37 cellular contexts compared by ENCODE assay signal in the genomic region with DNA sequence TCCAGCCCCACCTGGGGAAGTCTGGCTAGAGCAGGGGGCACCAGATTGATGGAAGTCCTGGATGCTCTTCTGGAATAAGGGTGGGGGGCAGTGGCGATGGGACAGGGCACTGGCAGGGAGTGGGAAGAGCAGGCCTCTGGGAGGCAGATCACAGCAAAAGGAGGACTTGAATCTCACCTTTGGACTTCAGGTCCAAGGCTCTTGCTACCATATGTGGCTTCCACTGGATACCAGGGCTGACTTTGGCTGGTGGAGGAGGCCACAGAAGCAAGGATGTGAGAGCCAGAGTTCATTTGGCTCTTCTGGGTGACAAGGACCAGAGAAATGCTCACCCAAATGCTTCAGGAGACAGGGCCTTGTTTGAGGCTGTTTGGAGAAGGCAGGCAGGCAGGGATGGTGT. TPM values are rescaled to one million over a fixed set of nuclear protein-coding genes. Genes with fewer than 3 reads are reported as not detected.
"Had no signal": no experiment of that assay in that cellular context is flagged by ENCODE, and none has a peak within 500 bp of the region (broad histone marks: within the 10 kb centered on the region; RNA-seq: fewer than 3 reads in every experiment).

No MANE protein-coding gene starts in this region.

- ATAC-seq: activated CD8-positive, alpha-beta T cell treated with anti-CD3 and anti-CD28 coated beads for 36 hours; activated T-cell treated with anti-CD3 and anti-CD28 coated beads, Interleukin-2, amount 50 U/mL, for 72 hours; activated T-helper 17 cell treated with anti-CD3 and anti-CD28 coated beads, Interleukin-2, amount 50 U/mL, for 72 hours; body of pancreas; Panc1; SK-N-SH treated with all-trans-retinoic acid at 6 μM for 48 hours had no signal

- H3K4me3 ChIP-seq: ascending aorta, body of pancreas, MG63 had no signal

- H3K9me3 ChIP-seq: ascending aorta, body of pancreas, MG63 had no signal

- H3K4me1 ChIP-seq: ascending aorta had no signal

- H3K36me3 ChIP-seq: ascending aorta, MG63, WERI-Rb-1 had no signal

- H3K27me3 ChIP-seq: ascending aorta, body of pancreas, MG63 had no signal

- H3K27ac ChIP-seq: ascending aorta, body of pancreas, WERI-Rb-1 had no signal

- DNase-seq: activated CD4-positive, alpha-beta T cell treated with anti-CD3 and anti-CD28 coated beads for 1 hour; activated CD4-positive, alpha-beta T cell treated with anti-CD3 and anti-CD28 coated beads, Interleukin-2, amount 10 ng/mL, durations not matched to agents 24 days and 14 days; activated CD4-positive, alpha-beta T cell treated with anti-CD3 and anti-CD28 coated beads, Interleukin-2, amount 50 U/mL, for 4 hours; activated CD4-positive, CD25-positive, alpha-beta regulatory T cell; activated CD8-positive, alpha-beta T cell treated with anti-CD3 and anti-CD28 coated beads for 36 hours; activated effector memory CD4-positive, alpha-beta T cell treated with anti-CD3 and anti-CD28 coated beads, Interleukin-2, amount 50 U/mL, for 16 hours; activated naive CD4-positive, alpha-beta T cell; activated naive CD4-positive, alpha-beta T cell treated with anti-CD3 and anti-CD28 coated beads, Interleukin-2, amount 50 U/mL, for 16 hours; activated naive CD8-positive, alpha-beta T cell treated with anti-CD3 and anti-CD28 coated beads for 36 hours; activated T-cell treated with anti-CD3 and anti-CD28 coated beads, Interleukin-2, amount 50 U/mL, for 1 hour; activated T-cell treated with anti-CD3 and anti-CD28 coated beads, Interleukin-2, amount 50 U/mL, for 72 hours; amygdala; body of pancreas; caudate nucleus; cerebellar nuclear complex; Karpas-422; KBM-7; MG63; MV-4-11; NCI-H1092; NCI-H1436 treated with DMSO at 0.1 percent for 48 hours; NCI-H1694 treated with DMSO at 0.1 percent for 48 hours; NCI-H2029; NCI-H345; NCI-H524 treated with DMSO at 0.1 percent for 48 hours; SHP77 treated with DMSO at 0.1 percent for 48 hours; SW 1271; T-helper 1 cell; T-helper 2 cell; T-helper 9 cell; WERI-Rb-1 had no signal

- FAIRE-seq: bronchial epithelial cell had no signal

RNA-seq across cellular contexts. Expression of gene SYNC, which starts 16.0 kb away (rescaled TPM):
- total RNA-seq: activated CD4-positive, alpha-beta T cell treated with anti-CD3 and anti-CD28 coated beads, Interleukin-2, amount 10 ng/mL, durations not matched to agents 24 days and 14 days; activated CD8-positive, alpha-beta memory T cell treated with anti-CD3 and anti-CD28 coated beads for 36 hours; activated CD8-positive, alpha-beta T cell treated with anti-CD3 and anti-CD28 coated beads for 36 hours; activated naive CD8-positive, alpha-beta T cell treated with anti-CD3 and anti-CD28 coated beads for 36 hours; activated T-cell treated with anti-CD3 and anti-CD28 coated beads, Interleukin-2, amount 50 U/mL, for 72 hours; activated T-helper 17 cell treated with anti-CD3 and anti-CD28 coated beads, Interleukin-2, amount 50 U/mL, for 72 hours had no signal
